In the genomic region with DNA sequence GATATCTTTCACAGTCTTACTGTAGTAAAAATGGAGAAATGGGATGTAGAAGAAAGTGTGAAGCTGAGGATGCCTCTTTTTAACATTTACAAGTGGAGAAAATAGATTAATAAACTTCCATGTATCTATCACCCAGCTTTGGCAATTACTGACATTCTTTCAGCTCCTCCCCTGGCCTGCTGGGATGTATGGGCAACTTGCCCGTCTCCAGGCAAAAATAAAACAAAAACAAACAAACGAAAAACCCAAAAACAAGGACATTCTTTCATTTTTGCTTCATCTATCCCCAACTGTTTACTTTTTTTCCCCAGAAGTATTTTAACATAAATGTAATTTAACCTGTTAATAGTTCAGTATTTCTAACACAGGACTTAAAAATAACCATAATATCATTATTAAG, we compare ENCODE assay signal across 23 cellular contexts. TPM values are rescaled to one million over a fixed set of nuclear protein-coding genes. Genes with fewer than 3 reads are reported as not detected.
"Had no signal": no experiment of that assay in that cellular context is flagged by ENCODE, and none has a peak within 500 bp of the region (broad histone marks: within the 10 kb centered on the region; RNA-seq: fewer than 3 reads in every experiment).

No MANE protein-coding gene starts in this region.

- H3K9me3 Mint-ChIP-seq: naive thymus-derived CD4-positive, alpha-beta T cell; stimulated activated memory B cell treated with anti-CD40 and anti-IgM and Interleukin-4, amounts not matched to agents 10 μg/mL and 1 μg/mL and 100 μg/mL, for 72 hours; WTC11 had no signal

- ATAC-seq: activated naive CD4-positive, alpha-beta T cell treated with anti-CD3 and anti-CD28 coated beads, Interleukin-2, amount 50 U/mL, for 72 hours; foreskin keratinocyte; left lung; naive thymus-derived CD4-positive, alpha-beta T cell; stimulated activated memory B cell treated with anti-CD40 and anti-IgM and Interleukin-4, amounts not matched to agents 10 μg/mL and 1 μg/mL and 100 μg/mL, for 72 hours; WTC11 had no signal

- H3K36me3 Mint-ChIP-seq: WTC11 had no signal

- H3K27me3 Mint-ChIP-seq: naive thymus-derived CD4-positive, alpha-beta T cell; stimulated activated memory B cell treated with anti-CD40 and anti-IgM and Interleukin-4, amounts not matched to agents 10 μg/mL and 1 μg/mL and 100 μg/mL, for 72 hours had no signal

- H3K4me3 Mint-ChIP-seq: naive thymus-derived CD4-positive, alpha-beta T cell; neural crest cell; stimulated activated memory B cell treated with anti-CD40 and anti-IgM and Interleukin-4, amounts not matched to agents 10 μg/mL and 1 μg/mL and 100 μg/mL, for 72 hours; WTC11 had no signal

- H3K27ac ChIP-seq: esophagus squamous epithelium, foreskin keratinocyte, sigmoid colon, stomach, uterus had no signal

- H3K4me3 ChIP-seq: esophagus squamous epithelium, left lung, sigmoid colon, smooth muscle cell, stomach, uterus had no signal

- H3K36me3 ChIP-seq: esophagus squamous epithelium, left lung, sigmoid colon, stomach, uterus had no signal

- DNase-seq: activated gamma-delta T cell treated with Interleukin-2 at 50 U/mL for 16 hours; activated T-cell treated with anti-CD3 and anti-CD28 coated beads, Interleukin-2, amount 50 U/mL, for 1 hour; caudate nucleus; esophagus squamous epithelium; foreskin keratinocyte; left lung; naive thymus-derived CD4-positive, alpha-beta T cell; sigmoid colon; stimulated activated CD4-positive, alpha-beta T cell treated with anti-CD3 and anti-CD28 coated beads, Interleukin-15, amount 100 ng/mL, for 24 hours; stomach; T-helper 9 cell; uterus had no signal

- H3K4me1 Mint-ChIP-seq: neural crest cell had no signal

- H3K9me3 ChIP-seq: esophagus squamous epithelium, left lung, sigmoid colon, stomach, uterus had no signal

- H3K27me3 ChIP-seq: esophagus squamous epithelium, foreskin keratinocyte, left lung, sigmoid colon, stomach, uterus had no signal

- H3K4me1 ChIP-seq: esophagus squamous epithelium, foreskin keratinocyte, left lung, sigmoid colon, stomach, uterus had no signal

- H3K27ac Mint-ChIP-seq: activated naive CD4-positive, alpha-beta T cell treated with anti-CD3 and anti-CD28 coated beads, Interleukin-2, amount 50 U/mL, for 72 hours; stimulated activated memory B cell treated with anti-CD40 and anti-IgM and Interleukin-4, amounts not matched to agents 10 μg/mL and 1 μg/mL and 100 μg/mL, for 72 hours; WTC11 had no signal

RNA-seq across cellular contexts. Expression of a gene that starts 11.1 kb away (rescaled TPM):
- total RNA-seq: dermis microvascular lymphatic vessel endothelial cell, foreskin keratinocyte, glomerular endothelial cell, kidney epithelial cell, lung microvascular endothelial cell, neural crest cell, renal cortical epithelial cell, WTC11 had no signal

RNA-seq across cellular contexts. Expression of a gene that starts 46.3 kb away (rescaled TPM):
- total RNA-seq: activated naive CD4-positive, alpha-beta T cell treated with anti-CD3 and anti-CD28 coated beads, Interleukin-2, amount 50 U/mL, for 72 hours; dermis microvascular lymphatic vessel endothelial cell; foreskin keratinocyte; glomerular endothelial cell; kidney epithelial cell; lung microvascular endothelial cell; neural crest cell; renal cortical epithelial cell; smooth muscle cell; temporal lobe; WTC11 had no signal
